In the genomic region with DNA sequence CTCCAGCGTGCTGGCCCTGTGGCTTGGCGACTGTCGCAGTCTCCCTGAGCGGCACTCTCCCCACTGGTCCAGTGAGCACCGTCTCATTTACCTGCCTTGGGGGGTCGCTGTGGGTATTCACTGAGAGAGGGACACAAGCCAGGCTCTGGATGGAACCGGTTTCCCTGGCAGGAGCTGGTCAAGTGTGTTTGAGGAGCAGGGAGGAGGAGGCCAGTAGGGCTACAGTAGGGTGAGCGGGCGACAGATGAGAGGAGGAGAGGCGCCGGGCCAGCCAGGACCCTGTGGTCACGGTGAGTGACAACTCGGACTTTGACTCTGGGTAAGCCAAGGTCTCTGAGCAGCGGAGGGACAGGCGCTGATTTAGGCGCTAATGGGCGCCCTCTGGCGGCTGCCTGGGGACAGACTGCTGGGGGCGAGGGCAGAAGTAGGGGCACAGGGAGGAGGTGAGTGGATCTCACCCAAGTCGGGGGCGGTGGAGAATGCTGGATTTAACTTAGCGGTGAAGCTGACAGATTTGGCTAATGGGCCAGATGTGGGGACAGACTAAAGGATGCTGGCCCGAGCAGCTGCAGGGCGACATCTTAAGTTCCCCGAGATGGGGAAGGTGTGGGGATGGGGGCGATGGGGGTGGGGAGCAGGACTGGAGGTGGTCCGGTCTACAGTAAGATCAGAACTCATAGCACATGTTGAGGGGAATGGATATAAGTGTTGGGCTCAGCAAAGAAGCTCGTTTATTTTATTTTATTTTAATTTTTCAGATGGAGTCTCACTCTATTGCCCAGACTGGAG, we compare ENCODE assay signal across 8 cellular contexts. TPM values are rescaled to one million over a fixed set of nuclear protein-coding genes. Genes with fewer than 3 reads are reported as not detected.
DNase-seq lines count a peak whose midpoint lies in the region; ATAC-seq and TF ChIP-seq lines count a peak whose summit lies in the region.

No MANE protein-coding gene starts in this region.

- H3K27me3 ChIP-seq in prostate gland (replicated peaks; ENCODE audit: insufficient read depth): no peaks in the 10 kb centered on the region

- no peak overlapping the region for H3K4me3 Mint-ChIP-seq in T-cell

- no peaks in the 10 kb centered on the region for H3K9me3 ChIP-seq in prostate gland

- H3K4me1 ChIP-seq in prostate gland (replicated peaks): no peaks in the 10 kb centered on the region

- peak overlapping the region; percentile 29 to 48 for H3K27ac Mint-ChIP-seq in T-cell

- POLR2A ChIA-PET in T-cell (lab: Charles Lee): no interaction called here

- CTCF ChIA-PET in T-cell (lab: Charles Lee): interaction anchor here (0.6 to 1.5 kb wide), 2 partner anchors 166 to 167 kb away, joined by 4 to 6 read pairs; no protein-coding TSS in a partner anchor

- ATAC-seq in T-cell (replicated peaks in 1 of 4) (no peak), left ventricle myocardium superior (no peak), GM18520 (IDR thresholded peaks at IDR 0.05; ENCODE audit: unreplicated experiment) (no peak), HG03342 (IDR thresholded peaks at IDR 0.05; ENCODE audit: unreplicated experiment) (no peak)

- TF ChIP-seq CTCF in NB4 (IDR thresholded peaks at IDR 0.05; ENCODE audit: low read depth, low read length) (peak; percentile 95), prostate gland (IDR thresholded peaks at IDR 0.05) (peak; percentile 68 to 80 (median 72))

- WGBS in prostate gland: 26% methylated on average over 28 of the region's 28 CpGs

- H3K27ac ChIP-seq in prostate gland: peak overlapping the region; percentile 20 to 56

- TF ChIP-seq POLR2A in NB4 (IDR thresholded peaks at IDR 0.05; ENCODE audit: extremely low read depth, insufficient read length): no peak
- TF ChIP-seq POLR2A in prostate gland (IDR thresholded peaks at IDR 0.05): no peak

- no peaks in the 10 kb centered on the region for H3K27me3 Mint-ChIP-seq in T-cell

- intact Hi-C loops in left ventricle myocardium superior (cut with micrococcal nuclease): no loop called here
- intact Hi-C loops in prostate gland (cut with DNase I): no loop called here

- H3K4me3 ChIP-seq in NB4 (ENCODE audit: low read depth, low read length): no peak overlapping the region
- H3K4me3 ChIP-seq in prostate gland: no peak overlapping the region

- no peaks in the 10 kb centered on the region for H3K36me3 ChIP-seq in prostate gland

- peaks cover 4% of the 10 kb centered on the region for H3K36me3 Mint-ChIP-seq in T-cell

- DNase-seq in ELF-1 (ENCODE audit: low read depth, low spot score) (peak; percentile 94), NB4 (ENCODE audit: low read depth) (peak; percentile 75), T-cell (peak in 33 of 34 experiments; percentile 42 to 77 (median 67)), amniotic epithelial cell (ENCODE audit: low read depth) (peak; percentile 46), left ventricle myocardium superior (peak; percentile 85), prostate gland (ENCODE audit: low spot score) (peak; percentile 59)

- H3K9me3 Mint-ChIP-seq in T-cell: no peaks in the 10 kb centered on the region

- peaks cover 17 to 23% (median 22%) of the 10 kb centered on the region in 3 donors for H3K4me1 Mint-ChIP-seq in T-cell

RNA-seq across cellular contexts. Expression of a gene that starts 4.7 kb away (rescaled TPM):
- total RNA-seq in T-cell (100 to 1,000 TPM in 3 of 5 donors, 10 to 100 TPM in 2; 72.0 to 116 (median 107) TPM), left ventricle myocardium superior (130 TPM), prostate gland (100 to 1,000 TPM; 142 to 300 TPM)

RNA-seq across cellular contexts. Expression of a gene that starts 6.6 kb away (rescaled TPM):
- total RNA-seq in T-cell (10 to 100 TPM; 15.6 to 26.6 (median 24.1) TPM), left ventricle myocardium superior (11.5 TPM), prostate gland (10 to 100 TPM; 11.6 to 11.7 TPM)

RNA-seq across cellular contexts. Expression of a gene that starts 6.7 kb away (rescaled TPM):
- total RNA-seq in T-cell (100 to 1,000 TPM; 191 to 376 (median 350) TPM), left ventricle myocardium superior (40.6 TPM), prostate gland (10 to 100 TPM; 53.4 to 58.0 TPM)

RNA-seq across cellular contexts. Expression of a gene that starts 17.1 kb away (rescaled TPM):
- total RNA-seq in T-cell (1 to 10 TPM; 3.5 to 6.4 (median 5.6) TPM), left ventricle myocardium superior (0.87 TPM), prostate gland (1 to 10 TPM in 1 of 2 donors, under 1 TPM in 1; 0.68 to 6.1 TPM)

RNA-seq across cellular contexts. Expression of a gene that starts 18.6 kb away (rescaled TPM):
- total RNA-seq in T-cell: 1 to 10 TPM in 4 of 5 donors, not detected in 1; 1.4 to 2.2 (median 1.5) TPM
- total RNA-seq in left ventricle myocardium superior: 3.1 TPM
- total RNA-seq in prostate gland: 1 to 10 TPM in 1 of 2 donors, under 1 TPM in 1; 0.96 to 5.5 TPM
